20 cellular contexts compared by ENCODE assay signal in genomic region chr19:7360393-7360984, GRCh38. TPM values are rescaled to one million over a fixed set of nuclear protein-coding genes. Genes with fewer than 3 reads are reported as not detected.
DNase-seq lines count a peak whose midpoint lies in the region; ATAC-seq and TF ChIP-seq lines count a peak whose summit lies in the region.
"Had no signal": no experiment of that assay in that cellular context is flagged by ENCODE, and none has a peak within 500 bp of the region (broad histone marks: within the 10 kb centered on the region; RNA-seq: fewer than 3 reads in every experiment).

No MANE protein-coding gene starts in this region.

- no peak for DNase-seq in CD4-positive, alpha-beta memory T cell
- DNase-seq in M059J (ENCODE audit: low read depth) (peak; percentile 20), mesenchymal stem cell (peak; percentile 39), H9 (no peak), osteoblast (ENCODE audit: insufficient read length, low spot score, missing footprints) (no peak)
- no peak for DNase-seq in activated CD8-positive, alpha-beta memory T cell treated with anti-CD3 and anti-CD28 coated beads for 24 hours
- DNase-seq: activated CD4-positive, alpha-beta T cell treated with anti-CD3 and anti-CD28 coated beads, Interleukin-2, amount 50 U/mL, for 4 hours; Caco-2; effector CD4-positive, alpha-beta T cell; hippocampal formation; NCI-H1417; NCI-H774 had no signal

- H2BK12ac ChIP-seq in mesenchymal stem cell (ENCODE audit: low read length in 2 of 2) (no peak overlapping the region), H9 (ENCODE audit: insufficient read length, low read depth, low read length) (no peak overlapping the region)

- no peak overlapping the region for H2AK5ac ChIP-seq in mesenchymal stem cell (ENCODE audit: low read length, severe bottlenecking)
- no peak overlapping the region for H2AK5ac ChIP-seq in H9 (ENCODE audit: insufficient read length, low read length)

- H3K56ac ChIP-seq in H9 (ENCODE audit: insufficient read length, low read depth, low read length): no peak overlapping the region

- H2BK120ac ChIP-seq in mesenchymal stem cell (ENCODE audit: low read depth, low read length) (no peak overlapping the region), H9 (ENCODE audit: low read depth, low read length, poor library complexity, severe bottlenecking) (no peak overlapping the region)

- H3K9ac ChIP-seq in mesenchymal stem cell (ENCODE audit: low read length) (no peak overlapping the region), H9 (ENCODE audit: extremely low read depth, insufficient read length, low read length) (no peak overlapping the region)
- H3K9ac ChIP-seq: parathyroid adenoma had no signal

- H3K18ac ChIP-seq in mesenchymal stem cell (ENCODE audit: low read depth in 1 of 2, low read length in 2 of 2) (no peak overlapping the region), H9 (ENCODE audit: insufficient read length, low read depth, low read length) (no peak overlapping the region)

- H3K36me3 Mint-ChIP-seq in CD4-positive, alpha-beta memory T cell: peaks cover 60 to 64% of the 10 kb centered on the region in 2 donors
- H3K36me3 Mint-ChIP-seq in activated T-helper 17 cell treated with anti-CD3 and anti-CD28 coated beads, Interleukin-2, amount 50 U/mL, for 72 hours (ENCODE audit: low read depth): peaks cover 41% of the 10 kb centered on the region
- H3K36me3 Mint-ChIP-seq in H9 (ENCODE audit: insufficient read depth in 1 of 3, low read depth in 3 of 3): no peaks in the 10 kb centered on the region

- peak overlapping the region in 5 of 7 donors; percentile 17 to 73 (median 52) for H3K27ac Mint-ChIP-seq in CD4-positive, alpha-beta memory T cell
- no peak overlapping the region for H3K27ac Mint-ChIP-seq in activated T-helper 17 cell treated with anti-CD3 and anti-CD28 coated beads, Interleukin-2, amount 50 U/mL, for 72 hours
- H3K27ac Mint-ChIP-seq in H9: no peak overlapping the region

- H4K20me1 ChIP-seq in H9 (ENCODE audit: control insufficient read depth, insufficient read depth, insufficient read length) (no peaks in the 10 kb centered on the region), osteoblast (ENCODE audit: insufficient read depth, low read length) (no peaks in the 10 kb centered on the region)

- no peak overlapping the region for H3K27ac ChIP-seq in CD4-positive, alpha-beta memory T cell (ENCODE audit: low read depth, low read length)
- no peak overlapping the region for H3K27ac ChIP-seq in mesenchymal stem cell (ENCODE audit: low read length, poor library complexity, severe bottlenecking)
- H3K27ac ChIP-seq in H9 (ENCODE audit: insufficient read length, low read depth, low read length): no peak overlapping the region
- no peak overlapping the region for H3K27ac ChIP-seq in osteoblast (ENCODE audit: low read depth, low read length)
- H3K27ac ChIP-seq: HL-60, parathyroid adenoma, thoracic aorta had no signal

- H2AFZ ChIP-seq in mesenchymal stem cell (ENCODE audit: low read depth, low read length) (no peak overlapping the region), H9 (ENCODE audit: low read length) (no peak overlapping the region), osteoblast (ENCODE audit: low read length) (no peak overlapping the region)
- H2AFZ ChIP-seq: parathyroid adenoma had no signal

- H3K23me2 ChIP-seq in H9 (ENCODE audit: insufficient read length, low read depth, low read length, poor library complexity, severe bottlenecking): no peaks in the 10 kb centered on the region

- no peaks in the 10 kb centered on the region for H3K27me3 ChIP-seq in CD4-positive, alpha-beta memory T cell (ENCODE audit: insufficient read depth, low read length)
- H3K27me3 ChIP-seq in mesenchymal stem cell (ENCODE audit: control insufficient read depth in 1 of 2, insufficient read depth in 1 of 2, low read length in 2 of 2) (peaks cover 7 to 38% of the 10 kb centered on the region in 2 experiments), H9 (ENCODE audit: insufficient read depth, low read length) (no peaks in the 10 kb centered on the region), osteoblast (ENCODE audit: insufficient read depth, low read length) (peaks cover 6% of the 10 kb centered on the region)

- no peak overlapping the region for H4K5ac ChIP-seq in H9 (ENCODE audit: insufficient read length, low read depth, low read length)

- CTCF ChIA-PET in CD4-positive, alpha-beta memory T cell (lab: Charles Lee; ENCODE audit: partially characterized antibody): interaction anchor here (0.7 to 4.0 kb wide), 5 partner anchors 8 to 208 kb away, joined by 3 to 21 read pairs (median 5); partner anchors contain the start of gene ARHGEF18

- no peak overlapping the region for H3K4ac ChIP-seq in mesenchymal stem cell (ENCODE audit: low read depth in 1 of 2, low read length in 2 of 2)
- H3K4ac ChIP-seq in H9 (ENCODE audit: low read depth, low read length): no peak overlapping the region

- no peak overlapping the region for H3T11ph ChIP-seq in H9 (ENCODE audit: low read length)

- 63% methylated on average over 8 of the region's 8 CpGs for WGBS in mesenchymal stem cell
- WGBS in H9 (ENCODE audit: extremely low coverage, insufficient read length, low lambda C conversion rate): no CpG with 5 or more reads among the region's 8 CpGs

- H3K79me2 ChIP-seq in H9 (ENCODE audit: insufficient read depth, low read length) (no peaks in the 10 kb centered on the region), osteoblast (ENCODE audit: insufficient read depth, low read length) (no peaks in the 10 kb centered on the region)
- H3K79me2 ChIP-seq: parathyroid adenoma had no signal

- ATAC-seq in activated T-helper 17 cell treated with anti-CD3 and anti-CD28 coated beads, Interleukin-2, amount 50 U/mL, for 72 hours (replicated peaks): peak; percentile 49
- no peak for ATAC-seq in GM18858 (IDR thresholded peaks at IDR 0.05; ENCODE audit: unreplicated experiment)
- ATAC-seq: GM12878, K562, Panc1 had no signal

- POLR2A ChIA-PET in CD4-positive, alpha-beta memory T cell (lab: Charles Lee; ENCODE audit: partially characterized antibody): interaction anchor here (0.8 to 5.4 kb wide), 4 partner anchors 11 to 35 kb away, joined by 3 to 50 read pairs (median 6); partner anchors contain the start of gene ARHGEF18

- H3K4me3 Mint-ChIP-seq in CD4-positive, alpha-beta memory T cell: no peak overlapping the region
- no peak overlapping the region for H3K4me3 Mint-ChIP-seq in activated T-helper 17 cell treated with anti-CD3 and anti-CD28 coated beads, Interleukin-2, amount 50 U/mL, for 72 hours
- no peak overlapping the region for H3K4me3 Mint-ChIP-seq in H9

- peaks cover 56% of the 10 kb centered on the region for H3K4me1 ChIP-seq in CD4-positive, alpha-beta memory T cell (ENCODE audit: insufficient read depth, low read length)
- H3K4me1 ChIP-seq in mesenchymal stem cell (ENCODE audit: control insufficient read depth, insufficient read depth, low read depth, low read length) (no peaks in the 10 kb centered on the region), H9 (ENCODE audit: insufficient read depth, low read length) (no peaks in the 10 kb centered on the region), osteoblast (ENCODE audit: insufficient read depth, low read length) (peaks cover 3% of the 10 kb centered on the region)
- H3K4me1 ChIP-seq: Caco-2, parathyroid adenoma had no signal

- H4K8ac ChIP-seq in mesenchymal stem cell (ENCODE audit: low read length) (peak overlapping the region; percentile 19), H9 (replicated peaks; ENCODE audit: insufficient read length, low read depth, low read length) (no peak overlapping the region)

- peaks cover 44 to 87% (median 53%) of the 10 kb centered on the region in 4 donors for H3K4me1 Mint-ChIP-seq in CD4-positive, alpha-beta memory T cell
- peaks cover 28% of the 10 kb centered on the region for H3K4me1 Mint-ChIP-seq in activated T-helper 17 cell treated with anti-CD3 and anti-CD28 coated beads, Interleukin-2, amount 50 U/mL, for 72 hours
- H3K4me1 Mint-ChIP-seq in H9: no peaks in the 10 kb centered on the region

- no peak overlapping the region for H3K4me3 ChIP-seq in CD4-positive, alpha-beta memory T cell (ENCODE audit: low read length in 2 of 2)
- H3K4me3 ChIP-seq in mesenchymal stem cell (ENCODE audit: insufficient read depth in 1 of 2, low read depth in 1 of 2, low read length in 2 of 2): no peak overlapping the region
- no peak overlapping the region for H3K4me3 ChIP-seq in osteoblast (ENCODE audit: insufficient read depth, low read length)
- H3K4me3 ChIP-seq: GM12878, K562, thoracic aorta had no signal

- H2BK5ac ChIP-seq in mesenchymal stem cell (ENCODE audit: low read depth, low read length, poor library complexity, severe bottlenecking) (no peak overlapping the region), H9 (ENCODE audit: insufficient read length, low read length) (no peak overlapping the region)

- peaks cover 60% of the 10 kb centered on the region for H3K36me3 ChIP-seq in CD4-positive, alpha-beta memory T cell (ENCODE audit: insufficient read depth, low read length)
- H3K36me3 ChIP-seq in mesenchymal stem cell (ENCODE audit: control insufficient read depth in 1 of 2, insufficient read depth in 2 of 2, low read depth in 1 of 2, low read length in 2 of 2) (peaks cover 0 to 6% of the 10 kb centered on the region in 2 experiments), osteoblast (ENCODE audit: insufficient read depth, low read length) (no peaks in the 10 kb centered on the region)
- H3K36me3 ChIP-seq: thoracic aorta had no signal

- H3K4me2 ChIP-seq in mesenchymal stem cell (ENCODE audit: low read length, poor library complexity, severe bottlenecking) (no peak overlapping the region), H9 (ENCODE audit: insufficient read depth, insufficient read length, low read length) (no peak overlapping the region), osteoblast (ENCODE audit: insufficient read depth, low read length) (no peak overlapping the region)

- no peak overlapping the region for H2BK20ac ChIP-seq in H9 (ENCODE audit: low read depth, low read length, poor library complexity, severe bottlenecking)

- TF ChIP-seq CTCF in H9 (conservative IDR thresholded peaks at IDR 0.05) (no peak), osteoblast (IDR thresholded peaks at IDR 0.05; ENCODE audit: extremely low read depth, low read depth, low read length) (no peak)

- H3K79me1 ChIP-seq in mesenchymal stem cell (replicated peaks; ENCODE audit: low read length, poor library complexity, severe bottlenecking) (no peaks in the 10 kb centered on the region), H9 (ENCODE audit: insufficient read depth, low read depth, low read length, poor library complexity, severe bottlenecking) (no peaks in the 10 kb centered on the region)

- H3K14ac ChIP-seq in mesenchymal stem cell (ENCODE audit: low read length in 2 of 2) (no peak overlapping the region), H9 (ENCODE audit: insufficient read depth, low read length) (no peak overlapping the region)

- peaks cover 0 to 1% (median 0%) of the 10 kb centered on the region in 8 donors for H3K9me3 Mint-ChIP-seq in CD4-positive, alpha-beta memory T cell
- H3K9me3 Mint-ChIP-seq in activated T-helper 17 cell treated with anti-CD3 and anti-CD28 coated beads, Interleukin-2, amount 50 U/mL, for 72 hours: peaks cover 6% of the 10 kb centered on the region
- H3K9me3 Mint-ChIP-seq in H9: peaks cover 0 to 4% of the 10 kb centered on the region in 2 experiments; a peak in 2 of 5 replicates

- H3K27me3 Mint-ChIP-seq in CD4-positive, alpha-beta memory T cell: no peaks in the 10 kb centered on the region
- no peaks in the 10 kb centered on the region for H3K27me3 Mint-ChIP-seq in activated T-helper 17 cell treated with anti-CD3 and anti-CD28 coated beads, Interleukin-2, amount 50 U/mL, for 72 hours
- peaks cover 44% of the 10 kb centered on the region for H3K27me3 Mint-ChIP-seq in H9 (ENCODE audit: low read depth)

- no peaks in the 10 kb centered on the region for H3K9me3 ChIP-seq in CD4-positive, alpha-beta memory T cell (ENCODE audit: control insufficient read depth in 1 of 2, low read length in 2 of 2)
- no peaks in the 10 kb centered on the region for H3K9me3 ChIP-seq in mesenchymal stem cell (ENCODE audit: control insufficient read depth, low read length)
- no peaks in the 10 kb centered on the region for H3K9me3 ChIP-seq in H9 (ENCODE audit: control insufficient read depth, low read depth, low read length)
- no peaks in the 10 kb centered on the region for H3K9me3 ChIP-seq in osteoblast (ENCODE audit: low read depth, low read length)
- H3K9me3 ChIP-seq: Caco-2, thoracic aorta had no signal

- intact Hi-C loops in CD4-positive, alpha-beta memory T cell (cut with micrococcal nuclease): no loop called here

- no peak overlapping the region for H4K91ac ChIP-seq in mesenchymal stem cell (ENCODE audit: low read length)
- H4K91ac ChIP-seq in H9 (ENCODE audit: insufficient read length, low read depth, low read length): no peak overlapping the region

- no peak overlapping the region for H3K23ac ChIP-seq in mesenchymal stem cell (ENCODE audit: low read length in 2 of 2)
- no peak overlapping the region for H3K23ac ChIP-seq in H9 (ENCODE audit: insufficient read length, low read depth, low read length)

- H2BK15ac ChIP-seq in mesenchymal stem cell (ENCODE audit: low read depth, poor library complexity, severe bottlenecking) (no peak overlapping the region), H9 (ENCODE audit: low read depth, low read length) (no peak overlapping the region)

RNA-seq across cellular contexts. Expression of gene ARHGEF18, which starts 11.8 kb away (rescaled TPM):
- 10 to 100 TPM; 82.3 to 83.8 TPM for total RNA-seq in CD4-positive, alpha-beta memory T cell
- polyA plus RNA-seq in CD4-positive, alpha-beta memory T cell: 10 to 100 TPM in 1 of 2 donors, 1 to 10 TPM in 1; 2.2 to 11.1 TPM
- total RNA-seq in M059J (2014; rRNA removed; shearing (Covaris generic)): 27.7 and 54.2 TPM in 2 replicates
- 10 to 100 TPM; 47.8 to 58.6 TPM for total RNA-seq in activated T-helper 17 cell treated with anti-CD3 and anti-CD28 coated beads, Interleukin-2, amount 50 U/mL, for 72 hours
- 29.3 TPM for polyA plus RNA-seq in mesenchymal stem cell (2013, experiment 1 of 2)
- polyA plus RNA-seq in mesenchymal stem cell (2013, experiment 2 of 2): 28.8 TPM
- total RNA-seq in H9 (2021) (37.2 and 38.3 TPM in 2 replicates), osteoblast (32.1 and 44.5 TPM in 2 replicates)

Comparison
In these comparisons a context has a peak if more than half of its experiments do, and no peak if none do; other contexts are left out.
1. DNase-seq: peak in M059J (single experiment) and mesenchymal stem cell (single experiment); none in CD4-positive, alpha-beta memory T cell (0 of 5), activated CD8-positive, alpha-beta memory T cell treated with anti-CD3 and anti-CD28 coated beads for 24 hours (single experiment), H9 (single experiment) and osteoblast (single experiment).
2. H3K27ac Mint-ChIP-seq: peak in CD4-positive, alpha-beta memory T cell (5 of 7); none in activated T-helper 17 cell treated with anti-CD3 and anti-CD28 coated beads, Interleukin-2, amount 50 U/mL, for 72 hours (single experiment) and H9 (0 of 3).